In the genomic region with DNA sequence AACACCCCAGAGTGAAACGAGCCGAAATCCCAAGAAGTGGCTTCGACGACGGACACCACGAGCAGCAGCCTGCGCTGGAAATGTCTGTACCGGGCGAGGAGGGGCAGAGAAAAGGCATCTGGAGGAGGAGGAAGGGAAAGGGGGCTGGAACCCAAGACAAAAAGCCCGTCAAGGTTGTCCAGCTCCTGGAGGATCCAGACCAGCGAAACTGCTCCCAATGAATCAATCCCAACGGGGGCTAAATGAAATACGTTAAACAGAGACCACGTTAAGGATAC, we compare ENCODE assay signal across 8 cellular contexts. TPM values are rescaled to one million over a fixed set of nuclear protein-coding genes. Genes with fewer than 3 reads are reported as not detected.
A peak's percentile ranks its signal among the peaks of the same experiment; 100 is the strongest.
DNase-seq lines count a peak whose midpoint lies in the region; ATAC-seq, FAIRE-seq and TF ChIP-seq lines count a peak whose summit lies in the region.

No MANE protein-coding gene starts in this region.

- in situ Hi-C loops in GM23248 (cut with MboI), result no loop called here
- in situ Hi-C loops in HepG2 (cut with HindIII; ENCODE audit: extremely low pct_ligation_motif_present, low pct_unique_long_range_greater_than_20kb), result no loop called here

- H3K4me3 Mint-ChIP-seq in CD4-positive, alpha-beta T cell, result peak overlapping the region; percentile 95
- peak overlapping the region; percentile 87 for H3K4me3 Mint-ChIP-seq in chondrocyte (ENCODE audit: unreplicated experiment)
- H3K4me3 Mint-ChIP-seq in stimulated activated naive CD8-positive, alpha-beta T cell treated with anti-CD3 and anti-CD28 coated beads, Interleukin-15, Interleukin-2, amounts not matched to agents 100 ng/mL and 50 ng/mL, for 24 hours, result peak overlapping the region; percentile 87

- H3K4me1 Mint-ChIP-seq in CD4-positive, alpha-beta T cell (ENCODE audit: low read depth), result peaks cover 44% of the 10 kb centered on the region
- peaks cover 38% of the 10 kb centered on the region for H3K4me1 Mint-ChIP-seq in chondrocyte (ENCODE audit: low read depth)
- peaks cover 32% of the 10 kb centered on the region for H3K4me1 Mint-ChIP-seq in stimulated activated naive CD8-positive, alpha-beta T cell treated with anti-CD3 and anti-CD28 coated beads, Interleukin-15, Interleukin-2, amounts not matched to agents 100 ng/mL and 50 ng/mL, for 24 hours (ENCODE audit: low read depth)

- H3K4me3 ChIP-seq in GM23248, result peak overlapping the region; percentile 89
- peak overlapping the region; percentile 54 to 79 (median 66) for H3K4me3 ChIP-seq in Peyer's patch
- peak overlapping the region; percentile 88 to 98 (median 89) for H3K4me3 ChIP-seq in HepG2 (replicated peaks in 1 of 3; ENCODE audit: insufficient read depth in 1 of 3, low read depth in 2 of 3, low read length in 3 of 3)

- no peaks in the 10 kb centered on the region for H3K27me3 ChIP-seq in CD4-positive, alpha-beta T cell (ENCODE audit: control insufficient read depth, insufficient read depth, low read length)
- H3K27me3 ChIP-seq in GM23248 (replicated peaks; ENCODE audit: insufficient read depth), result no peaks in the 10 kb centered on the region
- no peaks in the 10 kb centered on the region for H3K27me3 ChIP-seq in Peyer's patch
- H3K27me3 ChIP-seq in HepG2 (ENCODE audit: control insufficient read depth in 1 of 2, insufficient read depth in 2 of 2, low read length in 2 of 2), result peaks cover 0 to 4% of the 10 kb centered on the region in 2 experiments; a peak in 1 of 5 replicates

- TF ChIP-seq POLR2A in Peyer's patch (IDR thresholded peaks at IDR 0.05), result no peak
- no peak for TF ChIP-seq POLR2A in HepG2 (IDR thresholded peaks at IDR 0.05; ENCODE audit: insufficient read depth in 1 of 2, low read depth in 2 of 2, low read length in 2 of 2)

- H3K4me2 ChIP-seq in GM23248 (ENCODE audit: unreplicated experiment) (peak overlapping the region; percentile 96), HepG2 (ENCODE audit: low read depth, low read length) (peak overlapping the region; percentile 92)

- ATAC-seq in CD4-positive, alpha-beta T cell (ENCODE audit: poor library complexity), result no peak
- ATAC-seq in HepG2 (peak; percentile 25), HG03439 (IDR thresholded peaks at IDR 0.05; ENCODE audit: unreplicated experiment) (no peak)

- POLR2A ChIA-PET in CD4-positive, alpha-beta T cell (lab: Charles Lee), result interaction anchor here (0.5 to 2.8 kb wide), 5 partner anchors 8 to 369 kb away, joined by 3 to 15 read pairs (median 4); a partner anchor contains a TSS
- POLR2A ChIA-PET in HepG2 (lab: Yijun Ruan, JAX), result interaction anchor here (0.9 to 2.4 kb wide), 6 partner anchors 16 to 369 kb away, joined by 3 to 13 read pairs (median 4); a partner anchor contains a TSS

- H3K9ac ChIP-seq in GM23248 (peak overlapping the region; percentile 84), HepG2 (ENCODE audit: insufficient read depth, low read depth, low read length) (peak overlapping the region; percentile 86)

- no peaks in the 10 kb centered on the region for H3K27me3 Mint-ChIP-seq in CD4-positive, alpha-beta T cell
- no peaks in the 10 kb centered on the region for H3K27me3 Mint-ChIP-seq in chondrocyte (ENCODE audit: low read depth)
- H3K27me3 Mint-ChIP-seq in stimulated activated naive CD8-positive, alpha-beta T cell treated with anti-CD3 and anti-CD28 coated beads, Interleukin-15, Interleukin-2, amounts not matched to agents 100 ng/mL and 50 ng/mL, for 24 hours, result peaks cover 7% of the 10 kb centered on the region

- CTCF ChIA-PET in CD4-positive, alpha-beta T cell (lab: Charles Lee), result no interaction called here
- CTCF ChIA-PET in HepG2 (lab: Yijun Ruan, JAX; ENCODE audit: low intra/inter-chr PET ratio, low total read pairs), result no interaction called here

- no peaks in the 10 kb centered on the region for H3K9me2 ChIP-seq in GM23248 (ENCODE audit: insufficient read depth)

- TF ChIP-seq CTCF in CD4-positive, alpha-beta T cell (IDR thresholded peaks at IDR 0.05), result no peak
- no peak for TF ChIP-seq CTCF in Peyer's patch (IDR thresholded peaks at IDR 0.05)
- no peak for TF ChIP-seq CTCF in chondrocyte (IDR thresholded peaks at IDR 0.05)
- TF ChIP-seq CTCF in HepG2 (CRISPR knock-in tag; IDR thresholded peaks at IDR 0.05), result no peak

- TF ChIP-seq EP300 in HepG2 (IDR thresholded peaks at IDR 0.05; ENCODE audit: low read depth in 2 of 2, low read length in 2 of 2) (no peak), HepG2 (CRISPR knock-in tag; IDR thresholded peaks at IDR 0.05; ENCODE audit: borderline replicate concordance) (no peak)

- DNase-seq in CD4-positive, alpha-beta T cell, result peak in 3 of 10 experiments; percentile 2 to 4 (median 3)
- DNase-seq in GM23248, result peak; percentile 64
- DNase-seq in Peyer's patch, result no peak
- no peak for DNase-seq in chondrocyte (ENCODE audit: low spot score)
- no peak for DNase-seq in HepG2 (ENCODE audit: low spot score)
- DNase-seq in NCI-H187 treated with DMSO at 0.1 percent for 48 hours (lab: John Stamatoyannopoulos, UW), result no peak

- no peaks in the 10 kb centered on the region for H3K9me3 ChIP-seq in CD4-positive, alpha-beta T cell (ENCODE audit: control insufficient read depth, low read length)
- H3K9me3 ChIP-seq in GM23248 (ENCODE audit: low read depth) (no peaks in the 10 kb centered on the region), Peyer's patch (no peaks in the 10 kb centered on the region), HepG2 (ENCODE audit: low read length) (no peaks in the 10 kb centered on the region)

- intact Hi-C loops in CD4-positive, alpha-beta T cell (cut with DNase I, micrococcal nuclease), result loop anchor here in 1 of 2 experiments (5.0 to 10.0 kb wide), 7 partner anchors 152 to 1654 kb away; a partner anchor contains a TSS
- intact Hi-C loops in HepG2 (cut with micrococcal nuclease; ENCODE audit: unreplicated experiment), result loop anchor here (1.0 to 10.0 kb wide), 5 partner anchors 98 to 198 kb away; a partner anchor contains a TSS

- H2AFZ ChIP-seq in GM23248 (peak overlapping the region; percentile 90), HepG2 (ENCODE audit: low read length) (peak overlapping the region; percentile 10)

- H4K20me1 ChIP-seq in GM23248 (ENCODE audit: insufficient read depth) (no peaks in the 10 kb centered on the region), HepG2 (ENCODE audit: insufficient read depth, low read length) (no peaks in the 10 kb centered on the region)

- peak overlapping the region; percentile 56 for H3K27ac ChIP-seq in CD4-positive, alpha-beta T cell (ENCODE audit: low read depth, low read length)
- H3K27ac ChIP-seq in GM23248, result peak overlapping the region; percentile 69
- peak overlapping the region; percentile 85 to 89 (median 86) for H3K27ac ChIP-seq in Peyer's patch
- peak overlapping the region; percentile 86 for H3K27ac ChIP-seq in HepG2 (ENCODE audit: extremely low read length, insufficient read depth, low read length)

- peak overlapping the region; percentile 79 for H3K27ac Mint-ChIP-seq in CD4-positive, alpha-beta T cell
- H3K27ac Mint-ChIP-seq in chondrocyte (ENCODE audit: unreplicated experiment), result peak overlapping the region; percentile 91
- peak overlapping the region; percentile 81 for H3K27ac Mint-ChIP-seq in stimulated activated naive CD8-positive, alpha-beta T cell treated with anti-CD3 and anti-CD28 coated beads, Interleukin-15, Interleukin-2, amounts not matched to agents 100 ng/mL and 50 ng/mL, for 24 hours

- peaks cover 20% of the 10 kb centered on the region for H3K4me1 ChIP-seq in GM23248 (ENCODE audit: insufficient read depth)
- peaks cover 0 to 6% (median 3%) of the 10 kb centered on the region in 4 donors for H3K4me1 ChIP-seq in Peyer's patch
- peaks cover 65% of the 10 kb centered on the region for H3K4me1 ChIP-seq in HepG2 (ENCODE audit: insufficient read depth, low read length)

- H3K36me3 Mint-ChIP-seq in CD4-positive, alpha-beta T cell (ENCODE audit: low read depth), result peaks cover 12% of the 10 kb centered on the region
- H3K36me3 Mint-ChIP-seq in chondrocyte (ENCODE audit: low read depth), result no peaks in the 10 kb centered on the region
- H3K36me3 Mint-ChIP-seq in stimulated activated naive CD8-positive, alpha-beta T cell treated with anti-CD3 and anti-CD28 coated beads, Interleukin-15, Interleukin-2, amounts not matched to agents 100 ng/mL and 50 ng/mL, for 24 hours (ENCODE audit: low read depth), result no peaks in the 10 kb centered on the region

- FAIRE-seq in HepG2 (lab: Jason Lieb, UNC), result no peak

- H3K36me3 ChIP-seq in GM23248 (ENCODE audit: low read depth) (no peaks in the 10 kb centered on the region; the same call in 1 of the 2 replicates), Peyer's patch (no peaks in the 10 kb centered on the region), HepG2 (replicated peaks in 1 of 2; ENCODE audit: control insufficient read depth in 1 of 2, insufficient read depth in 2 of 2, low read length in 2 of 2) (no peaks in the 10 kb centered on the region)

- 0 to 1% methylated on average over 14 of the region's 14 CpGs for WGBS in GM23248 (ENCODE audit: low coverage in 1 of 2, low lambda C conversion rate in 2 of 2, missing lambda C conversion rate in 2 of 2), 2 experiments
- WGBS in HepG2 (ENCODE audit: low lambda C conversion rate), result under 1% methylated on average over 14 of the region's 14 CpGs

- no peak for TF ChIP-seq RAD21 in HepG2 (CRISPR knock-in tag; IDR thresholded peaks at IDR 0.05)

- BruUV-seq in HepG2 (replicated peaks; lab: Mats Ljungman, UMichigan), result TSS peak; percentile 70

- no peaks in the 10 kb centered on the region for H3K9me3 Mint-ChIP-seq in CD4-positive, alpha-beta T cell
- H3K9me3 Mint-ChIP-seq in chondrocyte (ENCODE audit: low read depth), result no peaks in the 10 kb centered on the region
- H3K9me3 Mint-ChIP-seq in stimulated activated naive CD8-positive, alpha-beta T cell treated with anti-CD3 and anti-CD28 coated beads, Interleukin-15, Interleukin-2, amounts not matched to agents 100 ng/mL and 50 ng/mL, for 24 hours, result no peaks in the 10 kb centered on the region

- 0 out of 2 replicates have a peak, but pooled peaks cover under 1% of the 10 kb centered on the region for H3F3A ChIP-seq in GM23248 (ENCODE audit: insufficient read depth)

- H3K79me2 ChIP-seq in GM23248 (ENCODE audit: insufficient read depth), result peaks cover 49% of the 10 kb centered on the region
- peaks cover 49% of the 10 kb centered on the region for H3K79me2 ChIP-seq in HepG2 (ENCODE audit: insufficient read depth, low read length)

RNA-seq across cellular contexts. Expression of a gene that starts 0.5 kb away (rescaled TPM):
- 10 to 100 TPM; 11.0 to 12.9 TPM for total RNA-seq in CD4-positive, alpha-beta T cell
- 32.4 and 50.2 TPM in 2 replicates for total RNA-seq in GM23248 (2014; rRNA removed; shearing (Covaris generic))
- polyA plus RNA-seq in GM23248 (2016; fragmentation: Nextera tagmentation; extraction: Ambion mirVana), result 25.8 and 30.4 TPM in 2 replicates
- total RNA-seq in Peyer's patch, result 10 to 100 TPM in 3 of 4 donors, 1 to 10 TPM in 1; 7.7 to 95.7 (median 16.9) TPM
- total RNA-seq in chondrocyte, result 52.1 to 64.1 TPM (median 54.7 TPM) in 3 replicates
- 84.1 and 112 TPM in 2 replicates for total RNA-seq in HepG2 (2016; rRNA removed; fragmentation: Illumina TruSeq; extraction: Trizol)
- total RNA-seq in HepG2 (2016; cell fraction: cytosol; rRNA removed; fragmentation: Illumina TruSeq; extraction: Trizol; ENCODE audit: low read depth), result 8.0 and 11.9 TPM in 2 replicates
- 79.7 and 118 TPM in 2 replicates for total RNA-seq in HepG2 (2016; cell fraction: insoluble cytoplasmic fraction; rRNA removed; fragmentation: Illumina TruSeq; extraction: Trizol)
- total RNA-seq in HepG2 (2016; cell fraction: membrane; rRNA removed; fragmentation: Illumina TruSeq; extraction: Trizol), result 26.2 and 31.6 TPM in 2 replicates
- total RNA-seq in HepG2 (2016; cell fraction: nucleus; rRNA removed; fragmentation: Illumina TruSeq; extraction: Trizol), result 146 and 156 TPM in 2 replicates
- polyA plus RNA-seq in HepG2 (2011; rRNA removed), result 34.6 and 43.2 TPM in 2 replicates
- polyA plus RNA-seq in HepG2 (2011; cell fraction: cytosol; rRNA removed), result 13.5 and 21.7 TPM in 2 replicates
- 32.8 and 36.0 TPM in 2 replicates for polyA plus RNA-seq in HepG2 (2011; cell fraction: nucleus; rRNA removed)
- polyA plus RNA-seq in HepG2 (2012), result 26.1 and 33.7 TPM in 2 replicates
- polyA plus RNA-seq in HepG2 (2016; cell fraction: cytosol; fragmentation: Illumina TruSeq; extraction: Trizol; ENCODE audit: low read depth), result 3.1 TPM in 2 replicates
- 70.6 and 78.0 TPM in 2 replicates for polyA plus RNA-seq in HepG2 (2016; cell fraction: insoluble cytoplasmic fraction; fragmentation: Illumina TruSeq; extraction: Trizol; ENCODE audit: low read depth)
- polyA plus RNA-seq in HepG2 (2016; cell fraction: membrane; fragmentation: Illumina TruSeq; extraction: Trizol; ENCODE audit: low read depth), result 10.7 and 12.9 TPM in 2 replicates
- polyA plus RNA-seq in HepG2 (2016; cell fraction: nucleus; fragmentation: Illumina TruSeq; extraction: Trizol; ENCODE audit: insufficient read depth, low read depth), result 109 and 125 TPM in 2 replicates
- 85.4 and 100 TPM in 2 replicates for polyA minus RNA-seq in HepG2 (2011; rRNA and poly(A)+ RNA removed; ENCODE audit: low replicate concordance)
- 37.2 and 51.3 TPM in 2 replicates for polyA minus RNA-seq in HepG2 (2011; cell fraction: cytosol; rRNA and poly(A)+ RNA removed)
- polyA minus RNA-seq in HepG2 (2011; cell fraction: nucleus; rRNA and poly(A)+ RNA removed), result 204 and 205 TPM in 2 replicates
